In genomic region chr10:70931168-70931805, GRCh38 we compare ENCODE assay signal across 1 cellular context.
TF ChIP-seq lines count a peak whose summit lies in the region.

No MANE protein-coding gene starts in this region.

TF ChIP-seq in K562, 482 proteins besides CTCF, POLR2A, EP300 and RAD21 (continued from another document):
- TF ChIP-seq, protein P1, sequence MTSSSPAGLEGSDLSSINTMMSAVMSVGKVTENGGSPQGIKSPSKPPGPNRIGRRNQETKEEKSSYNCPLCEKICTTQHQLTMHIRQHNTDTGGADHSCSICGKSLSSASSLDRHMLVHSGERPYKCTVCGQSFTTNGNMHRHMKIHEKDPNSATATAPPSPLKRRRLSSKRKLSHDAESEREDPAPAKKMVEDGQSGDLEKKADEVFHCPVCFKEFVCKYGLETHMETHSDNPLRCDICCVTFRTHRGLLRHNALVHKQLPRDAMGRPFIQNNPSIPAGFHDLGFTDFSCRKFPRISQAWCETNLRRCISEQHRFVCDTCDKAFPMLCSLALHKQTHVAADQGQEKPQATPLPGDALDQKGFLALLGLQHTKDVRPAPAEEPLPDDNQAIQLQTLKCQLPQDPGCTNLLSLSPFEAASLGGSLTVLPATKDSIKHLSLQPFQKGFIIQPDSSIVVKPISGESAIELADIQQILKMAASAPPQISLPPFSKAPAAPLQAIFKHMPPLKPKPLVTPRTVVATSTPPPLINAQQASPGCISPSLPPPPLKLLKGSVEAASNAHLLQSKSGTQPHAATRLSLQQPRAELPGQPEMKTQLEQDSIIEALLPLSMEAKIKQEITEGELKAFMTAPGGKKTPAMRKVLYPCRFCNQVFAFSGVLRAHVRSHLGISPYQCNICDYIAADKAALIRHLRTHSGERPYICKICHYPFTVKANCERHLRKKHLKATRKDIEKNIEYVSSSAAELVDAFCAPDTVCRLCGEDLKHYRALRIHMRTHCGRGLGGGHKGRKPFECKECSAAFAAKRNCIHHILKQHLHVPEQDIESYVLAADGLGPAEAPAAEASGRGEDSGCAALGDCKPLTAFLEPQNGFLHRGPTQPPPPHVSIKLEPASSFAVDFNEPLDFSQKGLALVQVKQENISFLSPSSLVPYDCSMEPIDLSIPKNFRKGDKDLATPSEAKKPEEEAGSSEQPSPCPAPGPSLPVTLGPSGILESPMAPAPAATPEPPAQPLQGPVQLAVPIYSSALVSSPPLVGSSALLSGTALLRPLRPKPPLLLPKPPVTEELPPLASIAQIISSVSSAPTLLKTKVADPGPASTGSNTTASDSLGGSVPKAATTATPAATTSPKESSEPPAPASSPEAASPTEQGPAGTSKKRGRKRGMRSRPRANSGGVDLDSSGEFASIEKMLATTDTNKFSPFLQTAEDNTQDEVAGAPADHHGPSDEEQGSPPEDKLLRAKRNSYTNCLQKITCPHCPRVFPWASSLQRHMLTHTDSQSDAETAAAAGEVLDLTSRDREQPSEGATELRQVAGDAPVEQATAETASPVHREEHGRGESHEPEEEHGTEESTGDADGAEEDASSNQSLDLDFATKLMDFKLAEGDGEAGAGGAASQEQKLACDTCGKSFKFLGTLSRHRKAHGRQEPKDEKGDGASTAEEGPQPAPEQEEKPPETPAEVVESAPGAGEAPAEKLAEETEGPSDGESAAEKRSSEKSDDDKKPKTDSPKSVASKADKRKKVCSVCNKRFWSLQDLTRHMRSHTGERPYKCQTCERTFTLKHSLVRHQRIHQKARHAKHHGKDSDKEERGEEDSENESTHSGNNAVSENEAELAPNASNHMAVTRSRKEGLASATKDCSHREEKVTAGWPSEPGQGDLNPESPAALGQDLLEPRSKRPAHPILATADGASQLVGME (CRISPR knock-in tag; IDR thresholded peaks at IDR 0.05): no peak
- TF ChIP-seq PHF8 (IDR thresholded peaks at IDR 0.05; ENCODE audit: borderline replicate concordance, low read length): no peak
- TF ChIP-seq PATZ1 (CRISPR knock-in tag; IDR thresholded peaks at IDR 0.05; ENCODE audit: borderline replicate concordance): no peak
- TF ChIP-seq C11orf30 (IDR thresholded peaks at IDR 0.05; ENCODE audit: low read depth): no peak
- TF ChIP-seq SREBF1 (IDR thresholded peaks at IDR 0.05; ENCODE audit: borderline replicate concordance, low read depth, low read length): no peak
- no peak for TF ChIP-seq RNF2 (IDR thresholded peaks at IDR 0.05)
- TF ChIP-seq PRMT5 (CRISPR knock-in tag; IDR thresholded peaks at IDR 0.05): no peak
